In the genomic region with DNA sequence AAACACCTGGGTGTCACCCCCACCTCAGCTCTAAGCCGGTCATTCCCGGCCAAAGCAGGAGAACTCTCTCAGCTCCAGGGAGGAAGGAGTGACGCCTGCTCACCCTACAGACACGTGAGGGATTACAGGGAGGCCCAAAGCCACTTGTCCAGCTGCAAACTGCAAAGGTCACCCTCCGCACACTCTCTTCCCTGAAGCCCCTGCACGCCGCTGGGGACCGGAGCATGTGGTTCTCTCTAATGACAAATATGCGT, we compare ENCODE assay signal across 17 cellular contexts.
A peak's percentile ranks its signal among the peaks of the same experiment; 100 is the strongest.
DNase-seq lines count a peak whose midpoint lies in the region; ATAC-seq and TF ChIP-seq lines count a peak whose summit lies in the region.
"Had no signal": no experiment of that assay in that cellular context is flagged by ENCODE, and none has a peak within 500 bp of the region (broad histone marks: within the 10 kb centered on the region; RNA-seq: fewer than 3 reads in every experiment).

No MANE protein-coding gene starts in this region.

- intact Hi-C loops in Caco-2 (cut with micrococcal nuclease; ENCODE audit: unreplicated experiment): loop anchor here (1.0 kb wide), 4 partner anchors 34 to 107 kb away; no protein-coding TSS in a partner anchor

- no peak overlapping the region for H3K4me3 ChIP-seq in Caco-2 (ENCODE audit: low read depth, low read length)
- no peak overlapping the region for H3K4me3 ChIP-seq in HUES6 (ENCODE audit: low read depth, low read length)
- H3K4me3 ChIP-seq in neuronal stem cell (ENCODE audit: low read length in 2 of 2): no peak overlapping the region
- H3K4me3 ChIP-seq: ascending aorta, heart right ventricle, right atrium auricular region, vagina had no signal

- no peak overlapping the region for H4K91ac ChIP-seq in neuronal stem cell (ENCODE audit: low read depth, low read length, poor library complexity)

- H3K14ac ChIP-seq in neuronal stem cell (ENCODE audit: low read length): peak overlapping the region; percentile 14

- H3K27me3 ChIP-seq in Caco-2 (replicated peaks; ENCODE audit: control insufficient read depth, insufficient read depth, low read length) (no peaks in the 10 kb centered on the region), HUES6 (ENCODE audit: control insufficient read depth, insufficient read depth, low read length) (no peaks in the 10 kb centered on the region), neuronal stem cell (ENCODE audit: control insufficient read depth in 3 of 3, insufficient read depth in 3 of 3, low read depth in 1 of 3, low read length in 3 of 3) (peaks cover 0 to 3% (median 0%) of the 10 kb centered on the region in 3 experiments)
- H3K27me3 ChIP-seq: ascending aorta, heart right ventricle, right atrium auricular region, vagina had no signal

- H3K79me1 ChIP-seq in neuronal stem cell (ENCODE audit: low read depth, low read length): no peaks in the 10 kb centered on the region

- no peak for ATAC-seq in activated T-helper 17 cell treated with anti-CD3 and anti-CD28 coated beads, Interleukin-2, amount 50 U/mL, for 72 hours (replicated peaks)
- ATAC-seq: Right ventricle myocardium inferior had no signal

- H2BK5ac ChIP-seq in neuronal stem cell (ENCODE audit: low read length): no peak overlapping the region

- H3K9ac ChIP-seq in HUES6 (ENCODE audit: low read length): peak overlapping the region; percentile 31
- no peak overlapping the region for H3K9ac ChIP-seq in neuronal stem cell (ENCODE audit: low read depth, low read length, poor library complexity)

- POLR2A ChIA-PET in Caco-2 (lab: Charles Lee): interaction anchor here (1.2 to 3.2 kb wide), 3 partner anchors 53 to 107 kb away, joined by 3 to 34 read pairs (median 3); a partner anchor contains a TSS

- H3K23ac ChIP-seq in neuronal stem cell (ENCODE audit: low read depth, low read length, poor library complexity): no peak overlapping the region

- no peak overlapping the region for H3K27ac ChIP-seq in HUES6 (ENCODE audit: low read depth, low read length)
- no peak overlapping the region for H3K27ac ChIP-seq in neuronal stem cell (replicated peaks; ENCODE audit: low read length)
- H3K27ac ChIP-seq: ascending aorta, heart right ventricle, right atrium auricular region, vagina had no signal

- peak overlapping the region; percentile 91 for H3K18ac ChIP-seq in neuronal stem cell (ENCODE audit: low read length)

- H2AK5ac ChIP-seq in neuronal stem cell (ENCODE audit: low read depth, low read length): peak overlapping the region; percentile 23

- no peak overlapping the region for H2BK120ac ChIP-seq in neuronal stem cell (ENCODE audit: low read depth, low read length)

- H3K9me3 Mint-ChIP-seq in Caco-2 (ENCODE audit: unreplicated experiment): no peaks in the 10 kb centered on the region
- no peaks in the 10 kb centered on the region for H3K9me3 Mint-ChIP-seq in activated T-helper 17 cell treated with anti-CD3 and anti-CD28 coated beads, Interleukin-2, amount 50 U/mL, for 72 hours

- H3K27ac Mint-ChIP-seq in Caco-2 (ENCODE audit: unreplicated experiment): peak overlapping the region; percentile 96
- H3K27ac Mint-ChIP-seq in activated T-helper 17 cell treated with anti-CD3 and anti-CD28 coated beads, Interleukin-2, amount 50 U/mL, for 72 hours: no peak overlapping the region

- no peak overlapping the region for H3K4ac ChIP-seq in neuronal stem cell (ENCODE audit: low read length)

- peak overlapping the region; percentile 49 for H3K4me3 Mint-ChIP-seq in Caco-2 (ENCODE audit: unreplicated experiment)
- H3K4me3 Mint-ChIP-seq in activated T-helper 17 cell treated with anti-CD3 and anti-CD28 coated beads, Interleukin-2, amount 50 U/mL, for 72 hours: peak overlapping the region; percentile 69

- no peak overlapping the region for H3K4me2 ChIP-seq in neuronal stem cell (ENCODE audit: insufficient read depth, low read length, poor library complexity, severe bottlenecking)

- DNase-seq in Caco-2 (peak in 1 of 2 experiments; percentile 81), neuronal stem cell (ENCODE audit: low spot score) (no peak), KBM-7 (no peak), KG1 (lab: John Stamatoyannopoulos, UW) (no peak), NCI-H1694 (lab: John Stamatoyannopoulos, UW) (no peak)
- no peak for DNase-seq in activated CD4-positive, alpha-beta T cell treated with anti-CD3 and anti-CD28 coated beads, Interleukin-2, amount 50 U/mL, for 4 hours
- DNase-seq: activated CD4-positive, CD25-positive, alpha-beta regulatory T cell treated with anti-CD3 and anti-CD28 coated beads, Interleukin-2, amount 50 U/mL, for 72 hours; activated gamma-delta T cell treated with Interleukin-2 at 50 U/mL for 16 hours; GOT3; heart right ventricle; T-helper 1 cell had no signal

- peak overlapping the region; percentile 64 for H2BK15ac ChIP-seq in neuronal stem cell (ENCODE audit: low read length)

- no TSS peak for BruUV-seq in Caco-2 (replicated peaks; lab: Mats Ljungman, UMichigan)

- no peaks in the 10 kb centered on the region for H3K9me3 ChIP-seq in Caco-2
- no peaks in the 10 kb centered on the region for H3K9me3 ChIP-seq in HUES6 (ENCODE audit: control insufficient read depth, insufficient read depth, low read depth, low read length)
- H3K9me3 ChIP-seq in neuronal stem cell (replicated peaks in 1 of 2; ENCODE audit: control insufficient read depth in 2 of 2, insufficient read depth in 1 of 2, low read depth in 1 of 2, low read length in 2 of 2): no peaks in the 10 kb centered on the region
- H3K9me3 ChIP-seq: ascending aorta, heart right ventricle, right atrium auricular region, vagina had no signal

- no peaks in the 10 kb centered on the region for H3K27me3 Mint-ChIP-seq in Caco-2 (ENCODE audit: insufficient read depth, unreplicated experiment)
- H3K27me3 Mint-ChIP-seq in activated T-helper 17 cell treated with anti-CD3 and anti-CD28 coated beads, Interleukin-2, amount 50 U/mL, for 72 hours: no peaks in the 10 kb centered on the region

- no CpG with 5 or more reads among the region's 9 CpGs for WGBS in neuronal stem cell (ENCODE audit: extremely low coverage in 2 of 2, insufficient read length in 2 of 2, insufficient replicate concordance in 1 of 2), 2 donors

- TF ChIP-seq CTCF in Caco-2 (IDR thresholded peaks at IDR 0.05; ENCODE audit: insufficient read depth in 1 of 2, low read depth in 1 of 2, low read length in 1 of 2, severe bottlenecking in 1 of 2, unreplicated experiment in 1 of 2): no peak

- peaks cover 45% of the 10 kb centered on the region for H3K4me1 Mint-ChIP-seq in Caco-2 (ENCODE audit: low read depth, unreplicated experiment)
- peaks cover 28% of the 10 kb centered on the region for H3K4me1 Mint-ChIP-seq in activated T-helper 17 cell treated with anti-CD3 and anti-CD28 coated beads, Interleukin-2, amount 50 U/mL, for 72 hours

- no peak overlapping the region for H4K8ac ChIP-seq in neuronal stem cell (ENCODE audit: low read depth, low read length)

- H3K36me3 Mint-ChIP-seq in Caco-2 (ENCODE audit: insufficient read depth, unreplicated experiment): no peaks in the 10 kb centered on the region
- H3K36me3 Mint-ChIP-seq in activated T-helper 17 cell treated with anti-CD3 and anti-CD28 coated beads, Interleukin-2, amount 50 U/mL, for 72 hours (ENCODE audit: low read depth): no peaks in the 10 kb centered on the region

- CTCF ChIA-PET in Caco-2 (lab: Charles Lee): interaction anchor here (1.0 kb wide), 1 partner anchor 34 kb away, joined by 3 read pairs; no protein-coding TSS in a partner anchor

- H3K36me3 ChIP-seq in Caco-2 (ENCODE audit: control insufficient read depth, insufficient read depth, low read length) (no peaks in the 10 kb centered on the region), HUES6 (ENCODE audit: control insufficient read depth, insufficient read depth, low read length) (no peaks in the 10 kb centered on the region), neuronal stem cell (replicated peaks in 1 of 2; ENCODE audit: control insufficient read depth in 2 of 2, insufficient read depth in 2 of 2, low read length in 2 of 2) (no peaks in the 10 kb centered on the region)
- H3K36me3 ChIP-seq: ascending aorta, heart right ventricle, right atrium auricular region, vagina had no signal

- H2BK12ac ChIP-seq in neuronal stem cell (ENCODE audit: low read length): no peak overlapping the region

- peaks cover 40% of the 10 kb centered on the region for H3K4me1 ChIP-seq in Caco-2
- H3K4me1 ChIP-seq in HUES6 (ENCODE audit: control insufficient read depth, insufficient read depth, low read length): peaks cover 37% of the 10 kb centered on the region
- H3K4me1 ChIP-seq in neuronal stem cell (ENCODE audit: control insufficient read depth in 2 of 2, insufficient read depth in 1 of 2, low read depth in 1 of 2, low read length in 2 of 2): peaks cover 0 to 13% of the 10 kb centered on the region in 2 donors

- in situ Hi-C loops in KBM-7 (cut with MboI; ENCODE audit: low pct_unique_long_range_greater_than_20kb, low sequenced_read_pairs): no loop called here

- H2AFZ ChIP-seq in neuronal stem cell (ENCODE audit: low read length): no peak overlapping the region
